20 cellular contexts compared by ENCODE assay signal in genomic region chr12:123936471-123936870, GRCh38. TPM values are rescaled to one million over a fixed set of nuclear protein-coding genes. Genes with fewer than 3 reads are reported as not detected.
DNase-seq lines count a peak whose midpoint lies in the region; ATAC-seq and TF ChIP-seq lines count a peak whose summit lies in the region.
"Had no signal": no experiment of that assay in that cellular context is flagged by ENCODE, and none has a peak within 500 bp of the region (broad histone marks: within the 10 kb centered on the region; RNA-seq: fewer than 3 reads in every experiment).

No MANE protein-coding gene starts in this region.

- H2AFZ ChIP-seq in GM23338, result no peak overlapping the region

- no peaks in the 10 kb centered on the region; the same call in 1 of the 2 replicates for H3K9me2 ChIP-seq in GM23338 (ENCODE audit: insufficient read depth)

- H3K4me1 Mint-ChIP-seq in activated T-cell treated with anti-CD3 and anti-CD28 coated beads, Interleukin-2, amount 50 U/mL, for 4 hours (ENCODE audit: low read depth), result peaks cover 45% of the 10 kb centered on the region
- H3K4me1 Mint-ChIP-seq in CD4-positive, alpha-beta memory T cell, result peaks cover 28 to 50% (median 43%) of the 10 kb centered on the region in 4 donors
- peaks cover 59% of the 10 kb centered on the region for H3K4me1 Mint-ChIP-seq in activated CD8-positive, alpha-beta T cell treated with anti-CD3 and anti-CD28 coated beads, Interleukin-2, amount 10 ng/mL, durations not matched to agents 7 days and 5 days (ENCODE audit: low read depth)
- H3K4me1 Mint-ChIP-seq in naive thymus-derived CD8-positive, alpha-beta T cell, result peaks cover 34 to 62% (median 53%) of the 10 kb centered on the region in 4 donors
- H3K4me1 Mint-ChIP-seq in GM23338, result peaks cover 3% of the 10 kb centered on the region
- H3K4me1 Mint-ChIP-seq: nephron had no signal

- POLR2A ChIA-PET in CD4-positive, alpha-beta memory T cell (lab: Charles Lee; ENCODE audit: partially characterized antibody), result no interaction called here
- POLR2A ChIA-PET in activated CD8-positive, alpha-beta T cell treated with anti-CD3 and anti-CD28 coated beads, Interleukin-2, amount 10 ng/mL, durations not matched to agents 7 days and 5 days (lab: Charles Lee), result no interaction called here
- POLR2A ChIA-PET in naive thymus-derived CD8-positive, alpha-beta T cell (lab: Charles Lee), result no interaction called here

- intact Hi-C loops in CD4-positive, alpha-beta memory T cell (cut with micrococcal nuclease), result no loop called here

- no peak for DNase-seq in activated T-cell treated with anti-CD3 and anti-CD28 coated beads, Interleukin-2, amount 50 U/mL, for 4 hours
- no peak for DNase-seq in activated T-cell treated with anti-CD3 and anti-CD28 coated beads, Interleukin-2, amount 50 U/mL, for 1 hour
- no peak for DNase-seq in CD4-positive, alpha-beta memory T cell
- DNase-seq in activated CD8-positive, alpha-beta T cell treated with anti-CD3 and anti-CD28 coated beads, Interleukin-2, amount 10 ng/mL, durations not matched to agents 7 days and 5 days, result no peak
- DNase-seq in naive thymus-derived CD8-positive, alpha-beta T cell, result no peak
- DNase-seq in hypothalamus (lab: John Stamatoyannopoulos, UW) (no peak), GM23338 (ENCODE audit: low spot score) (no peak)
- DNase-seq: body of pancreas, DMS79, H9, Karpas-422, NCI-H187 treated with DMSO at 0.1 percent for 48 hours, NCI-H82, OCI-M1, SIG-M5, thyroid gland, WERI-Rb-1 had no signal

- H3K27me3 ChIP-seq in CD4-positive, alpha-beta memory T cell (ENCODE audit: insufficient read depth, low read length), result no peaks in the 10 kb centered on the region
- H3K27me3 ChIP-seq in GM23338 (ENCODE audit: insufficient read depth), result no peaks in the 10 kb centered on the region
- H3K27me3 ChIP-seq: body of pancreas, thyroid gland had no signal

- peak overlapping the region; percentile 54 to 88 (median 83) for H3K27ac Mint-ChIP-seq in CD4-positive, alpha-beta memory T cell
- H3K27ac Mint-ChIP-seq in activated CD8-positive, alpha-beta T cell treated with anti-CD3 and anti-CD28 coated beads, Interleukin-2, amount 10 ng/mL, durations not matched to agents 7 days and 5 days, result peak overlapping the region; percentile 65
- peak overlapping the region; percentile 66 to 96 (median 73) for H3K27ac Mint-ChIP-seq in naive thymus-derived CD8-positive, alpha-beta T cell
- H3K27ac Mint-ChIP-seq in GM23338, result no peak overlapping the region
- H3K27ac Mint-ChIP-seq: H9; nephron; stimulated activated memory B cell treated with anti-CD40 and anti-IgM and Interleukin-4, amounts not matched to agents 10 μg/mL and 1 μg/mL and 100 μg/mL, for 72 hours had no signal

- no peaks in the 10 kb centered on the region for H3K9me3 ChIP-seq in CD4-positive, alpha-beta memory T cell (ENCODE audit: control insufficient read depth in 1 of 2, low read length in 2 of 2)
- H3K9me3 ChIP-seq: body of pancreas, thyroid gland had no signal

- CTCF ChIA-PET in CD4-positive, alpha-beta memory T cell (lab: Charles Lee; ENCODE audit: partially characterized antibody), result no interaction called here
- CTCF ChIA-PET in activated CD8-positive, alpha-beta T cell treated with anti-CD3 and anti-CD28 coated beads, Interleukin-2, amount 10 ng/mL, durations not matched to agents 7 days and 5 days (lab: Charles Lee), result no interaction called here

- H3K4me2 ChIP-seq in GM23338, result no peak overlapping the region

- H3K36me3 Mint-ChIP-seq in activated T-cell treated with anti-CD3 and anti-CD28 coated beads, Interleukin-2, amount 50 U/mL, for 4 hours (ENCODE audit: insufficient read depth), result peaks cover 9% of the 10 kb centered on the region
- H3K36me3 Mint-ChIP-seq in CD4-positive, alpha-beta memory T cell, result peaks cover 14 to 16% of the 10 kb centered on the region in 2 donors
- peaks cover 11% of the 10 kb centered on the region for H3K36me3 Mint-ChIP-seq in activated CD8-positive, alpha-beta T cell treated with anti-CD3 and anti-CD28 coated beads, Interleukin-2, amount 10 ng/mL, durations not matched to agents 7 days and 5 days (ENCODE audit: low read depth)
- H3K36me3 Mint-ChIP-seq in naive thymus-derived CD8-positive, alpha-beta T cell, result peaks cover 0 to 18% (median 10%) of the 10 kb centered on the region in 3 donors
- no peaks in the 10 kb centered on the region for H3K36me3 Mint-ChIP-seq in GM23338 (ENCODE audit: low read depth)

- H3K79me2 ChIP-seq in GM23338 (replicated peaks; ENCODE audit: insufficient read depth), result no peaks in the 10 kb centered on the region

- no peaks in the 10 kb centered on the region for H3K36me3 ChIP-seq in CD4-positive, alpha-beta memory T cell (ENCODE audit: insufficient read depth, low read length)
- H3K36me3 ChIP-seq in GM23338 (ENCODE audit: insufficient read depth), result no peaks in the 10 kb centered on the region
- H3K36me3 ChIP-seq: WERI-Rb-1 had no signal

- peaks cover 35% of the 10 kb centered on the region for H3K4me1 ChIP-seq in CD4-positive, alpha-beta memory T cell (ENCODE audit: insufficient read depth, low read length)
- H3K4me1 ChIP-seq in GM23338 (ENCODE audit: insufficient read depth), result no peaks in the 10 kb centered on the region
- H3K4me1 ChIP-seq: body of pancreas had no signal

- H3K27ac ChIP-seq in CD4-positive, alpha-beta memory T cell (ENCODE audit: low read depth, low read length), result no peak overlapping the region
- no peak overlapping the region for H3K27ac ChIP-seq in GM23338 (ENCODE audit: low read depth)
- H3K27ac ChIP-seq: body of pancreas, WERI-Rb-1 had no signal

- no peaks in the 10 kb centered on the region for H3K27me3 Mint-ChIP-seq in activated T-cell treated with anti-CD3 and anti-CD28 coated beads, Interleukin-2, amount 50 U/mL, for 4 hours (ENCODE audit: low read depth)
- peaks cover 0 to 1% of the 10 kb centered on the region in 2 donors for H3K27me3 Mint-ChIP-seq in CD4-positive, alpha-beta memory T cell
- peaks cover 4% of the 10 kb centered on the region for H3K27me3 Mint-ChIP-seq in activated CD8-positive, alpha-beta T cell treated with anti-CD3 and anti-CD28 coated beads, Interleukin-2, amount 10 ng/mL, durations not matched to agents 7 days and 5 days (ENCODE audit: low read depth)
- H3K27me3 Mint-ChIP-seq in naive thymus-derived CD8-positive, alpha-beta T cell, result no peaks in the 10 kb centered on the region
- peaks cover 8% of the 10 kb centered on the region for H3K27me3 Mint-ChIP-seq in GM23338 (ENCODE audit: insufficient read depth, low read depth, poor library complexity)
- H3K27me3 Mint-ChIP-seq: stimulated activated memory B cell treated with anti-CD40 and anti-IgM and Interleukin-4, amounts not matched to agents 10 μg/mL and 1 μg/mL and 100 μg/mL, for 72 hours had no signal

- H3F3A ChIP-seq in GM23338 (replicated peaks; ENCODE audit: low read depth), result no peaks in the 10 kb centered on the region

- peak overlapping the region; percentile 16 for H3K4me3 Mint-ChIP-seq in activated T-cell treated with anti-CD3 and anti-CD28 coated beads, Interleukin-2, amount 50 U/mL, for 4 hours
- peak overlapping the region in 7 of 8 donors; percentile 29 to 81 (median 63) for H3K4me3 Mint-ChIP-seq in CD4-positive, alpha-beta memory T cell
- H3K4me3 Mint-ChIP-seq in activated CD8-positive, alpha-beta T cell treated with anti-CD3 and anti-CD28 coated beads, Interleukin-2, amount 10 ng/mL, durations not matched to agents 7 days and 5 days, result peak overlapping the region; percentile 22
- peak overlapping the region; percentile 28 to 83 (median 64) for H3K4me3 Mint-ChIP-seq in naive thymus-derived CD8-positive, alpha-beta T cell
- no peak overlapping the region for H3K4me3 Mint-ChIP-seq in GM23338
- H3K4me3 Mint-ChIP-seq: H9; nephron; stimulated activated memory B cell treated with anti-CD40 and anti-IgM and Interleukin-4, amounts not matched to agents 10 μg/mL and 1 μg/mL and 100 μg/mL, for 72 hours had no signal

- H3K4me3 ChIP-seq in CD4-positive, alpha-beta memory T cell (ENCODE audit: low read length in 2 of 2), result no peak overlapping the region
- no peak overlapping the region for H3K4me3 ChIP-seq in GM23338
- H3K4me3 ChIP-seq: body of pancreas, thyroid gland had no signal

- ATAC-seq in activated T-cell treated with anti-CD3 and anti-CD28 coated beads, Interleukin-2, amount 50 U/mL, for 4 hours, result no peak
- no peak for ATAC-seq in activated CD8-positive, alpha-beta T cell treated with anti-CD3 and anti-CD28 coated beads, Interleukin-2, amount 10 ng/mL, durations not matched to agents 7 days and 5 days
- ATAC-seq in naive thymus-derived CD8-positive, alpha-beta T cell, result no peak
- ATAC-seq in HG03521 (IDR thresholded peaks at IDR 0.05; ENCODE audit: unreplicated experiment) (no peak), GM23338 (no peak)
- ATAC-seq: body of pancreas; stimulated activated memory B cell treated with anti-CD40 and anti-IgM and Interleukin-4, amounts not matched to agents 10 μg/mL and 1 μg/mL and 100 μg/mL, for 72 hours had no signal

- no peaks in the 10 kb centered on the region for H3K9me3 Mint-ChIP-seq in activated T-cell treated with anti-CD3 and anti-CD28 coated beads, Interleukin-2, amount 50 U/mL, for 4 hours
- H3K9me3 Mint-ChIP-seq in CD4-positive, alpha-beta memory T cell, result peaks cover 0 to under 1% (median 0%) of the 10 kb centered on the region in 8 donors
- no peaks in the 10 kb centered on the region for H3K9me3 Mint-ChIP-seq in activated CD8-positive, alpha-beta T cell treated with anti-CD3 and anti-CD28 coated beads, Interleukin-2, amount 10 ng/mL, durations not matched to agents 7 days and 5 days (ENCODE audit: insufficient read depth)
- H3K9me3 Mint-ChIP-seq in naive thymus-derived CD8-positive, alpha-beta T cell, result no peaks in the 10 kb centered on the region
- peaks cover under 1% of the 10 kb centered on the region; the same call in 2 of the 3 replicates for H3K9me3 Mint-ChIP-seq in GM23338
- H3K9me3 Mint-ChIP-seq: stimulated activated memory B cell treated with anti-CD40 and anti-IgM and Interleukin-4, amounts not matched to agents 10 μg/mL and 1 μg/mL and 100 μg/mL, for 72 hours had no signal

- H4K20me1 ChIP-seq in GM23338 (replicated peaks; ENCODE audit: insufficient read depth), result 0 out of 2 replicates have a peak, but pooled peaks cover 5% of the 10 kb centered on the region

- no peak for TF ChIP-seq CTCF in GM23338 (conservative IDR thresholded peaks at IDR 0.05; ENCODE audit: low read depth in 2 of 2)

RNA-seq across cellular contexts. Expression of gene CCDC92, which starts 36.2 kb away (rescaled TPM):
- total RNA-seq in activated T-cell treated with anti-CD3 and anti-CD28 coated beads, Interleukin-2, amount 50 U/mL, for 4 hours, result 1 to 10 TPM; 7.2 to 8.9 (median 8.6) TPM
- total RNA-seq in CD4-positive, alpha-beta memory T cell, result 10 to 100 TPM; 32.1 to 35.6 TPM
- 10 to 100 TPM; 15.6 to 52.9 TPM for polyA plus RNA-seq in CD4-positive, alpha-beta memory T cell
- 10 to 100 TPM; 14.8 to 16.2 TPM for total RNA-seq in activated CD8-positive, alpha-beta T cell treated with anti-CD3 and anti-CD28 coated beads, Interleukin-2, amount 10 ng/mL, durations not matched to agents 7 days and 5 days
- 10 to 100 TPM; 23.3 to 28.2 TPM for total RNA-seq in naive thymus-derived CD8-positive, alpha-beta T cell
- 10 to 100 TPM; 16.7 to 34.0 (median 21.1) TPM for polyA plus RNA-seq in naive thymus-derived CD8-positive, alpha-beta T cell
- total RNA-seq in GM23338 (2014; rRNA removed; shearing (Covaris generic)), result 0.31 TPM in 1 of 2 replicates, not detected in the other
- 0.08 and 0.37 TPM in 2 replicates for polyA plus RNA-seq in GM23338 (2016; fragmentation: Nextera tagmentation; extraction: Ambion mirVana)

RNA-seq across cellular contexts. Expression of gene ZNF664, which starts 36.5 kb away (rescaled TPM):
- 10 to 100 TPM; 63.7 to 65.2 (median 64.3) TPM for total RNA-seq in activated T-cell treated with anti-CD3 and anti-CD28 coated beads, Interleukin-2, amount 50 U/mL, for 4 hours
- 10 to 100 TPM; 54.0 to 57.9 TPM for total RNA-seq in CD4-positive, alpha-beta memory T cell
- 10 to 100 TPM in 1 of 2 donors, 1 to 10 TPM in 1; 5.7 to 11.2 TPM for polyA plus RNA-seq in CD4-positive, alpha-beta memory T cell
- 10 to 100 TPM; 39.8 to 41.4 TPM for total RNA-seq in activated CD8-positive, alpha-beta T cell treated with anti-CD3 and anti-CD28 coated beads, Interleukin-2, amount 10 ng/mL, durations not matched to agents 7 days and 5 days
- total RNA-seq in naive thymus-derived CD8-positive, alpha-beta T cell, result 10 to 100 TPM; 43.9 to 47.9 TPM
- polyA plus RNA-seq in naive thymus-derived CD8-positive, alpha-beta T cell, result 10 to 100 TPM in 2 of 3 donors, 1 to 10 TPM in 1; 9.4 to 10.8 (median 10.3) TPM
- total RNA-seq in GM23338 (2014; rRNA removed; shearing (Covaris generic)), result 35.2 and 89.2 TPM in 2 replicates
- 8.1 and 9.7 TPM in 2 replicates for polyA plus RNA-seq in GM23338 (2016; fragmentation: Nextera tagmentation; extraction: Ambion mirVana)
